Comparison of ENCODE assay signal across 2 cellular contexts in the genomic region with DNA sequence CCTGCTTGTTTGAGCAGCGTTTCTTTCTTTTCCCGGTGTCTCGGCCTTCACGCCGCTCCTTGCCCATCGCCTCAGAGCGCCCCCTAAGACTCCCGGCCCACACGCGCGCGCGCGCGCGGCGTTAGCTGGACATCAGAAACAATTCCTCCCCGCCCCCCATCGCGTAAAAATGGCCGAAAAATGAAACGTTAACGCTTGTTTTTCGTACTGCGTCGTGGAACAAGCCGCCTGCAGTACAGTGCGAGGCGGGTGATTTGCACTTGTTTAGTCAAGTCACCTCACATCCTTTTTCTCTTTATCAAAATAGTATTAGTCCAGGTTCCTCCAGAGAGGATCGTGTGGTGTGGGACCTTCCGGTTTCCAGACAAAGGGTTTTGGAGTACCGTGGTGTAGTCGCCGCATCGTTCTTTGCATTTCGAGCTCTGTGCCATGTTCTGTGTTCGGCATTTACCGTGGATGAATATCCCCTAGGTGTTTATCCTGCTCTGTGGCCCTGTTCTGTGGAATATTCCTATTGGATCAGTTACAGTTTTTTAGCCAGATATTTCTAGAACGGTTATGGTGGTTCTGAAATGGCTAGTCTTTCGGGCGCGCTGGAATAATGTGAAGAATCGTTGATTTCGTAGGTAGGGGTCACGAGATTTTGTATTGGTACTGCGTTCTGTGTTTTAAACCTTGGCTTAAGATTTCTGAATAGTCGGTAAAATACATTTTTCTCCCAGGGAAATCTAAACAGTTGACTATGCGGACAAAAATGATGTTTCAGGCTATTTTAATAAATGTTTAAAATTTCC.
TF ChIP-seq lines count a peak whose summit lies in the region.

No MANE protein-coding gene starts in this region.

TF ChIP-seq in A549, 52 proteins besides CTCF, POLR2A, EP300 and RAD21:
- TF ChIP-seq HEYL (CRISPR knock-in tag; IDR thresholded peaks at IDR 0.05) (no peak), KDM5A (IDR thresholded peaks at IDR 0.05) (peak; percentile 78), ZC3H11A (IDR thresholded peaks at IDR 0.05) (no peak), JUN (IDR thresholded peaks at IDR 0.05) (no peak), RARB (CRISPR knock-in tag; IDR thresholded peaks at IDR 0.05) (peak; percentile 49; the same call in 1 of the 2 replicates), EHF (CRISPR knock-in tag; IDR thresholded peaks at IDR 0.05) (no peak), GATA3 (IDR thresholded peaks at IDR 0.05; ENCODE audit: borderline replicate concordance) (no peak), NPAS2 (CRISPR knock-in tag; IDR thresholded peaks at IDR 0.05; ENCODE audit: borderline replicate concordance) (no peak), JUNB (IDR thresholded peaks at IDR 0.05) (no peak), MYC (IDR thresholded peaks at IDR 0.05; ENCODE audit: borderline replicate concordance, low read length) (peak; percentile 65; the same call in 1 of the 2 replicates)
- TF ChIP-seq, protein P1, sequence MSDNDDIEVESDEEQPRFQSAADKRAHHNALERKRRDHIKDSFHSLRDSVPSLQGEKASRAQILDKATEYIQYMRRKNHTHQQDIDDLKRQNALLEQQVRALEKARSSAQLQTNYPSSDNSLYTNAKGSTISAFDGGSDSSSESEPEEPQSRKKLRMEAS (IDR thresholded peaks at IDR 0.05): peak; percentile 65

TF ChIP-seq in HepG2, 621 proteins besides CTCF, POLR2A, EP300 and RAD21 (continues in another document):
- no peak for TF ChIP-seq AGO2 (optimal IDR thresholded peaks at IDR 0.05; ENCODE audit: low read depth, low read length)
- TF ChIP-seq SYNCRIP (IDR thresholded peaks at IDR 0.05; ENCODE audit: insufficient read depth, low read depth, low read length): no peak
- TF ChIP-seq, protein P2, sequence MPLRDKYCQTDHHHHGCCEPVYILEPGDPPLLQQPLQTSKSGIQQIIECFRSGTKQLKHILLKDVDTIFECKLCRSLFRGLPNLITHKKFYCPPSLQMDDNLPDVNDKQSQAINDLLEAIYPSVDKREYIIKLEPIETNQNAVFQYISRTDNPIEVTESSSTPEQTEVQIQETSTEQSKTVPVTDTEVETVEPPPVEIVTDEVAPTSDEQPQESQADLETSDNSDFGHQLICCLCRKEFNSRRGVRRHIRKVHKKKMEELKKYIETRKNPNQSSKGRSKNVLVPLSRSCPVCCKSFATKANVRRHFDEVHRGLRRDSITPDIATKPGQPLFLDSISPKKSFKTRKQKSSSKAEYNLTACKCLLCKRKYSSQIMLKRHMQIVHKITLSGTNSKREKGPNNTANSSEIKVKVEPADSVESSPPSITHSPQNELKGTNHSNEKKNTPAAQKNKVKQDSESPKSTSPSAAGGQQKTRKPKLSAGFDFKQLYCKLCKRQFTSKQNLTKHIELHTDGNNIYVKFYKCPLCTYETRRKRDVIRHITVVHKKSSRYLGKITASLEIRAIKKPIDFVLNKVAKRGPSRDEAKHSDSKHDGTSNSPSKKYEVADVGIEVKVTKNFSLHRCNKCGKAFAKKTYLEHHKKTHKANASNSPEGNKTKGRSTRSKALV (CRISPR knock-in tag; IDR thresholded peaks at IDR 0.05): no peak
- no peak for TF ChIP-seq TBL1XR1 (IDR thresholded peaks at IDR 0.05; ENCODE audit: borderline replicate concordance, low read length, partially characterized antibody)
- TF ChIP-seq TAF1 (CRISPR knock-in tag; IDR thresholded peaks at IDR 0.05): no peak
- no peak for TF ChIP-seq HNRNPK (IDR thresholded peaks at IDR 0.05; ENCODE audit: low read depth, low read length, poor library complexity, severe bottlenecking)
- TF ChIP-seq ZNF282 (IDR thresholded peaks at IDR 0.05; ENCODE audit: partially characterized antibody): no peak
- no peak for TF ChIP-seq SRF (IDR thresholded peaks at IDR 0.05; ENCODE audit: low read depth, low read length)
- TF ChIP-seq, protein P3, sequence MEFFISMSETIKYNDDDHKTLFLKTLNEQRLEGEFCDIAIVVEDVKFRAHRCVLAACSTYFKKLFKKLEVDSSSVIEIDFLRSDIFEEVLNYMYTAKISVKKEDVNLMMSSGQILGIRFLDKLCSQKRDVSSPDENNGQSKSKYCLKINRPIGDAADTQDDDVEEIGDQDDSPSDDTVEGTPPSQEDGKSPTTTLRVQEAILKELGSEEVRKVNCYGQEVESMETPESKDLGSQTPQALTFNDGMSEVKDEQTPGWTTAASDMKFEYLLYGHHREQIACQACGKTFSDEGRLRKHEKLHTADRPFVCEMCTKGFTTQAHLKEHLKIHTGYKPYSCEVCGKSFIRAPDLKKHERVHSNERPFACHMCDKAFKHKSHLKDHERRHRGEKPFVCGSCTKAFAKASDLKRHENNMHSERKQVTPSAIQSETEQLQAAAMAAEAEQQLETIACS (CRISPR knock-in tag; IDR thresholded peaks at IDR 0.05): peak; percentile 81
- no peak for TF ChIP-seq KLF11 (CRISPR knock-in tag; IDR thresholded peaks at IDR 0.05)
- TF ChIP-seq, protein P4, sequence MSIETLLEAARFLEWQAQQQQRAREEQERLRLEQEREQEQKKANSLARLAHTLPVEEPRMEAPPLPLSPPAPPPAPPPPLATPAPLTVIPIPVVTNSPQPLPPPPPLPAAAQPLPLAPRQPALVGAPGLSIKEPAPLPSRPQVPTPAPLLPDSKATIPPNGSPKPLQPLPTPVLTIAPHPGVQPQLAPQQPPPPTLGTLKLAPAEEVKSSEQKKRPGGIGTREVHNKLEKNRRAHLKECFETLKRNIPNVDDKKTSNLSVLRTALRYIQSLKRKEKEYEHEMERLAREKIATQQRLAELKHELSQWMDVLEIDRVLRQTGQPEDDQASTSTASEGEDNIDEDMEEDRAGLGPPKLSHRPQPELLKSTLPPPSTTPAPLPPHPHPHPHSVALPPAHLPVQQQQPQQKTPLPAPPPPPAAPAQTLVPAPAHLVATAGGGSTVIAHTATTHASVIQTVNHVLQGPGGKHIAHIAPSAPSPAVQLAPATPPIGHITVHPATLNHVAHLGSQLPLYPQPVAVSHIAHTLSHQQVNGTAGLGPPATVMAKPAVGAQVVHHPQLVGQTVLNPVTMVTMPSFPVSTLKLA (IDR thresholded peaks at IDR 0.05): no peak
- no peak for TF ChIP-seq RCOR2 (CRISPR knock-in tag; IDR thresholded peaks at IDR 0.05)
- no peak for TF ChIP-seq GABPA (IDR thresholded peaks at IDR 0.05; ENCODE audit: low read depth, low read length)
- peak; percentile 44; the same call in 1 of the 2 replicates for TF ChIP-seq GABPA (CRISPR knock-in tag; IDR thresholded peaks at IDR 0.05; ENCODE audit: low read depth)
- TF ChIP-seq NFIC (IDR thresholded peaks at IDR 0.05; ENCODE audit: low read length): no peak
- TF ChIP-seq ZNF430 (CRISPR knock-in tag; IDR thresholded peaks at IDR 0.05): no peak
- TF ChIP-seq ZMYM2 (CRISPR knock-in tag; IDR thresholded peaks at IDR 0.05): no peak
- no peak for TF ChIP-seq ZMAT3 (CRISPR knock-in tag; conservative IDR thresholded peaks at IDR 0.05)
- TF ChIP-seq, protein P5, sequence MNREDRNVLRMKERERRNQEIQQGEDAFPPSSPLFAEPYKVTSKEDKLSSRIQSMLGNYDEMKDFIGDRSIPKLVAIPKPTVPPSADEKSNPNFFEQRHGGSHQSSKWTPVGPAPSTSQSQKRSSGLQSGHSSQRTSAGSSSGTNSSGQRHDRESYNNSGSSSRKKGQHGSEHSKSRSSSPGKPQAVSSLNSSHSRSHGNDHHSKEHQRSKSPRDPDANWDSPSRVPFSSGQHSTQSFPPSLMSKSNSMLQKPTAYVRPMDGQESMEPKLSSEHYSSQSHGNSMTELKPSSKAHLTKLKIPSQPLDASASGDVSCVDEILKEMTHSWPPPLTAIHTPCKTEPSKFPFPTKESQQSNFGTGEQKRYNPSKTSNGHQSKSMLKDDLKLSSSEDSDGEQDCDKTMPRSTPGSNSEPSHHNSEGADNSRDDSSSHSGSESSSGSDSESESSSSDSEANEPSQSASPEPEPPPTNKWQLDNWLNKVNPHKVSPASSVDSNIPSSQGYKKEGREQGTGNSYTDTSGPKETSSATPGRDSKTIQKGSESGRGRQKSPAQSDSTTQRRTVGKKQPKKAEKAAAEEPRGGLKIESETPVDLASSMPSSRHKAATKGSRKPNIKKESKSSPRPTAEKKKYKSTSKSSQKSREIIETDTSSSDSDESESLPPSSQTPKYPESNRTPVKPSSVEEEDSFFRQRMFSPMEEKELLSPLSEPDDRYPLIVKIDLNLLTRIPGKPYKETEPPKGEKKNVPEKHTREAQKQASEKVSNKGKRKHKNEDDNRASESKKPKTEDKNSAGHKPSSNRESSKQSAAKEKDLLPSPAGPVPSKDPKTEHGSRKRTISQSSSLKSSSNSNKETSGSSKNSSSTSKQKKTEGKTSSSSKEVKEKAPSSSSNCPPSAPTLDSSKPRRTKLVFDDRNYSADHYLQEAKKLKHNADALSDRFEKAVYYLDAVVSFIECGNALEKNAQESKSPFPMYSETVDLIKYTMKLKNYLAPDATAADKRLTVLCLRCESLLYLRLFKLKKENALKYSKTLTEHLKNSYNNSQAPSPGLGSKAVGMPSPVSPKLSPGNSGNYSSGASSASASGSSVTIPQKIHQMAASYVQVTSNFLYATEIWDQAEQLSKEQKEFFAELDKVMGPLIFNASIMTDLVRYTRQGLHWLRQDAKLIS (CRISPR knock-in tag; IDR thresholded peaks at IDR 0.05): no peak
- TF ChIP-seq MAFK (conservative IDR thresholded peaks at IDR 0.05 in 1 of 2, IDR thresholded peaks at IDR 0.05 in 1 of 2; ENCODE audit: low read length in 2 of 2): no peak
- no peak for TF ChIP-seq RORA (CRISPR knock-in tag; IDR thresholded peaks at IDR 0.05)
- TF ChIP-seq EED (CRISPR knock-in tag; IDR thresholded peaks at IDR 0.05): no peak
- TF ChIP-seq CHCHD3 (CRISPR knock-in tag; IDR thresholded peaks at IDR 0.05): no peak
- TF ChIP-seq, protein P6, sequence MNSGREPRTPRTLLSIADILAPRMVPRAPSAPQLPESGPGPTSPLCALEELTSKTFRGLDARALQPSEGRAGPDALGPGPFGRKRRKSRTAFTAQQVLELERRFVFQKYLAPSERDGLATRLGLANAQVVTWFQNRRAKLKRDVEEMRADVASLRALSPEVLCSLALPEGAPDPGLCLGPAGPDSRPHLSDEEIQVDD (CRISPR knock-in tag; IDR thresholded peaks at IDR 0.05; ENCODE audit: borderline replicate concordance): no peak
- no peak for TF ChIP-seq ZNF768 (CRISPR knock-in tag; IDR thresholded peaks at IDR 0.05)
- no peak for TF ChIP-seq SALL2 (CRISPR knock-in tag; IDR thresholded peaks at IDR 0.05)
- peak; percentile 36; the same call in 1 of the 2 replicates for TF ChIP-seq KMT2A (CRISPR knock-in tag; IDR thresholded peaks at IDR 0.05)
- TF ChIP-seq, protein P7, sequence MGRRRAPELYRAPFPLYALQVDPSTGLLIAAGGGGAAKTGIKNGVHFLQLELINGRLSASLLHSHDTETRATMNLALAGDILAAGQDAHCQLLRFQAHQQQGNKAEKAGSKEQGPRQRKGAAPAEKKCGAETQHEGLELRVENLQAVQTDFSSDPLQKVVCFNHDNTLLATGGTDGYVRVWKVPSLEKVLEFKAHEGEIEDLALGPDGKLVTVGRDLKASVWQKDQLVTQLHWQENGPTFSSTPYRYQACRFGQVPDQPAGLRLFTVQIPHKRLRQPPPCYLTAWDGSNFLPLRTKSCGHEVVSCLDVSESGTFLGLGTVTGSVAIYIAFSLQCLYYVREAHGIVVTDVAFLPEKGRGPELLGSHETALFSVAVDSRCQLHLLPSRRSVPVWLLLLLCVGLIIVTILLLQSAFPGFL (CRISPR knock-in tag; IDR thresholded peaks at IDR 0.05): no peak
- no peak for TF ChIP-seq RELA (CRISPR knock-in tag; IDR thresholded peaks at IDR 0.05)
- TF ChIP-seq, protein P8, sequence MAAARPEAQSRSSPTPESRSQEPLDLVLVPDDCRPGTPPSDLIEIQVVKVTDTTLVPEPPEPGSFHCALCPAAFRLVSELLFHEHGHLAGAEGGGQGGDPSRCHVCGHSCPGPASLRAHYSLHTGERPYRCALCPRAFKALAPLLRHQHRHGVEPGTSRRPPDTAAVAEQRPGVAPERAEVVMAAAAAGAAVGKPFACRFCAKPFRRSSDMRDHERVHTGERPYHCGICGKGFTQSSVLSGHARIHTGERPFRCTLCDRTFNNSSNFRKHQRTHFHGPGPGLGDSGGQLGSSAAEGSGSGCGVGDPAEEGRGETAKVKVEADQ (CRISPR knock-in tag; IDR thresholded peaks at IDR 0.05; ENCODE audit: borderline replicate concordance): no peak
- TF ChIP-seq, protein P9, sequence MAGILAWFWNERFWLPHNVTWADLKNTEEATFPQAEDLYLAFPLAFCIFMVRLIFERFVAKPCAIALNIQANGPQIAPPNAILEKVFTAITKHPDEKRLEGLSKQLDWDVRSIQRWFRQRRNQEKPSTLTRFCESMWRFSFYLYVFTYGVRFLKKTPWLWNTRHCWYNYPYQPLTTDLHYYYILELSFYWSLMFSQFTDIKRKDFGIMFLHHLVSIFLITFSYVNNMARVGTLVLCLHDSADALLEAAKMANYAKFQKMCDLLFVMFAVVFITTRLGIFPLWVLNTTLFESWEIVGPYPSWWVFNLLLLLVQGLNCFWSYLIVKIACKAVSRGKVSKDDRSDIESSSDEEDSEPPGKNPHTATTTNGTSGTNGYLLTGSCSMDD (CRISPR knock-in tag; IDR thresholded peaks at IDR 0.05): no peak
- TF ChIP-seq, protein P10, sequence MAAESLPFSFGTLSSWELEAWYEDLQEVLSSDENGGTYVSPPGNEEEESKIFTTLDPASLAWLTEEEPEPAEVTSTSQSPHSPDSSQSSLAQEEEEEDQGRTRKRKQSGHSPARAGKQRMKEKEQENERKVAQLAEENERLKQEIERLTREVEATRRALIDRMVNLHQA (CRISPR knock-in tag; IDR thresholded peaks at IDR 0.05): no peak
- 0 out of 2 replicates have a peak, but pooled peaks have one; percentile 14 for TF ChIP-seq ESRRA (CRISPR knock-in tag; IDR thresholded peaks at IDR 0.05; ENCODE audit: low read depth)
- no peak for TF ChIP-seq ZNF296 (CRISPR knock-in tag; conservative IDR thresholded peaks at IDR 0.05)
- no peak for TF ChIP-seq SAFB2 (CRISPR knock-in tag; IDR thresholded peaks at IDR 0.05; ENCODE audit: borderline replicate concordance, low read depth)
- TF ChIP-seq ZNF7 (CRISPR knock-in tag; IDR thresholded peaks at IDR 0.05): no peak
- no peak for TF ChIP-seq ZNF672 (CRISPR knock-in tag; IDR thresholded peaks at IDR 0.05)
- TF ChIP-seq ZNF329 (CRISPR knock-in tag; IDR thresholded peaks at IDR 0.05; ENCODE audit: low read depth): no peak
- no peak for TF ChIP-seq ZNF10 (CRISPR knock-in tag; IDR thresholded peaks at IDR 0.05; ENCODE audit: borderline replicate concordance, low read depth)
- TF ChIP-seq SMC3 (IDR thresholded peaks at IDR 0.05; ENCODE audit: low read length): no peak
- TF ChIP-seq GTF2F1 (IDR thresholded peaks at IDR 0.05; ENCODE audit: low read length): no peak
- TF ChIP-seq ZNF570 (CRISPR knock-in tag; IDR thresholded peaks at IDR 0.05; ENCODE audit: borderline replicate concordance): no peak
- no peak for TF ChIP-seq CENPT (CRISPR knock-in tag; IDR thresholded peaks at IDR 0.05; ENCODE audit: low read depth)
- TF ChIP-seq, protein P11, sequence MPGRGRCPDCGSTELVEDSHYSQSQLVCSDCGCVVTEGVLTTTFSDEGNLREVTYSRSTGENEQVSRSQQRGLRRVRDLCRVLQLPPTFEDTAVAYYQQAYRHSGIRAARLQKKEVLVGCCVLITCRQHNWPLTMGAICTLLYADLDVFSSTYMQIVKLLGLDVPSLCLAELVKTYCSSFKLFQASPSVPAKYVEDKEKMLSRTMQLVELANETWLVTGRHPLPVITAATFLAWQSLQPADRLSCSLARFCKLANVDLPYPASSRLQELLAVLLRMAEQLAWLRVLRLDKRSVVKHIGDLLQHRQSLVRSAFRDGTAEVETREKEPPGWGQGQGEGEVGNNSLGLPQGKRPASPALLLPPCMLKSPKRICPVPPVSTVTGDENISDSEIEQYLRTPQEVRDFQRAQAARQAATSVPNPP (CRISPR knock-in tag; IDR thresholded peaks at IDR 0.05): no peak
- TF ChIP-seq CENPX (CRISPR knock-in tag; IDR thresholded peaks at IDR 0.05): no peak
- TF ChIP-seq ZNF614 (CRISPR knock-in tag; IDR thresholded peaks at IDR 0.05; ENCODE audit: borderline replicate concordance): no peak
- no peak for TF ChIP-seq HMGA1 (CRISPR knock-in tag; conservative IDR thresholded peaks at IDR 0.05)
- TF ChIP-seq NFYC (CRISPR knock-in tag; IDR thresholded peaks at IDR 0.05): no peak
- TF ChIP-seq YY1 (IDR thresholded peaks at IDR 0.05; ENCODE audit: insufficient read depth, insufficient replicate concordance, low read depth, low read length): peak; percentile 83
- TF ChIP-seq MXI1 (IDR thresholded peaks at IDR 0.05; ENCODE audit: borderline replicate concordance, low read depth, low read length): 0 out of 3 replicates have a peak, but pooled peaks have one; percentile 25
